Comparison of ENCODE assay signal across 8 cellular contexts in the genomic region with DNA sequence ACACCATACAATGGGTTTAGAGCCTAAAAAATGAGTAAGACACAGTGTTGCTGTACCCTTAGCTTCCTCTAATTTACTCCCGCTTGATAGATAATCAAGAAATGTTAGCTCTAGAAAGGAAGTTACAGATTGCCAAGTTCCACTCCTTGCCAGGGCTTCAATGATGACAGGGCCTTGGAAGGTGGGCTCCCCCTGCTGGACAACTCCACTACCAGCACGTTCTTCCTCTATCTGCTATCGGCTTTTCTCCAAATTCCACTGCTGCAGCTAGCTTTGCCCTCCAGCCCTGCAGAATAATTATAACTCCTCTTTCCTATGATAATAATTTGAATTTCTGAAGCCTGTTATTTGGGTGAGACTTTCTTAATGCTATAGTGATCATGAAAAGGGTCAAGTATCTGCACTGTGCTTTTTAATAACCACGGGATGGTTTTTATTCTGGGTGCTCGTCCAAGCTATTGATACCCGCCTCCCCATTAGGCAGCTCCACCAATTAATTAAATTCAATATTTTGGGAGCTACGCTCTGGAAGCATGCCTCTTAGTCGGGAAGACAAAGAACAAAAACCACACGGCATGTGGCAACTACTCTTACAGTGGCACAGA. TPM values are rescaled to one million over a fixed set of nuclear protein-coding genes. Genes with fewer than 3 reads are reported as not detected.
DNase-seq lines count a peak whose midpoint lies in the region; ATAC-seq, FAIRE-seq and TF ChIP-seq lines count a peak whose summit lies in the region.

No MANE protein-coding gene starts in this region.

- POLR2A ChIA-PET in activated CD8-positive, alpha-beta T cell treated with anti-CD3 and anti-CD28 coated beads, Interleukin-2, amount 10 ng/mL, durations not matched to agents 7 days and 5 days (lab: Charles Lee), result no interaction called here

- no peak overlapping the region for H3K27ac Mint-ChIP-seq in activated CD8-positive, alpha-beta T cell treated with anti-CD3 and anti-CD28 coated beads, Interleukin-2, amount 10 ng/mL, durations not matched to agents 7 days and 5 days
- no peak overlapping the region for H3K27ac Mint-ChIP-seq in endothelial cell (ENCODE audit: unreplicated experiment)

- peaks cover 26% of the 10 kb centered on the region for H3K27me3 Mint-ChIP-seq in activated CD8-positive, alpha-beta T cell treated with anti-CD3 and anti-CD28 coated beads, Interleukin-2, amount 10 ng/mL, durations not matched to agents 7 days and 5 days (ENCODE audit: low read depth)
- H3K27me3 Mint-ChIP-seq in endothelial cell (ENCODE audit: unreplicated experiment), result peaks cover under 1% of the 10 kb centered on the region

- no peaks in the 10 kb centered on the region for H3K36me3 Mint-ChIP-seq in activated CD8-positive, alpha-beta T cell treated with anti-CD3 and anti-CD28 coated beads, Interleukin-2, amount 10 ng/mL, durations not matched to agents 7 days and 5 days (ENCODE audit: low read depth)
- no peaks in the 10 kb centered on the region for H3K36me3 Mint-ChIP-seq in endothelial cell (ENCODE audit: low read depth, unreplicated experiment)

- peaks cover under 1% of the 10 kb centered on the region for H3K4me1 Mint-ChIP-seq in activated CD8-positive, alpha-beta T cell treated with anti-CD3 and anti-CD28 coated beads, Interleukin-2, amount 10 ng/mL, durations not matched to agents 7 days and 5 days (ENCODE audit: low read depth)
- peaks cover 14% of the 10 kb centered on the region for H3K4me1 Mint-ChIP-seq in endothelial cell (ENCODE audit: unreplicated experiment)

- peak; percentile 82 for FAIRE-seq in GM18507 (lab: Jason Lieb, UNC)

- TF ChIP-seq CTCF in endothelial cell (IDR thresholded peaks at IDR 0.05; ENCODE audit: unreplicated experiment), result peak; percentile 88

- DNase-seq in ACHN, result peak; percentile 52
- peak; percentile 23 for DNase-seq in GM18507 (ENCODE audit: extremely low spot score, insufficient read length, low read depth)
- peak; percentile 0 for DNase-seq in NCI-H446 treated with DMSO at 0.1 percent for 48 hours (lab: John Stamatoyannopoulos, UW)
- DNase-seq in activated CD8-positive, alpha-beta T cell treated with anti-CD3 and anti-CD28 coated beads, Interleukin-2, amount 10 ng/mL, durations not matched to agents 7 days and 5 days, result peak; percentile 69
- peak; percentile 79 for DNase-seq in endothelial cell (ENCODE audit: low spot score)
- DNase-seq in mucosa of gallbladder (ENCODE audit: low spot score), result peak; percentile 71
- peak; percentile 9 to 16 for DNase-seq in stimulated activated CD8-positive, alpha-beta memory T cell treated with anti-CD3 and anti-CD28 coated beads, Interleukin-7, amount 100 ng/mL, for 4 hours (ENCODE audit: low read depth in 2 of 2)

- in situ Hi-C loops in ACHN (cut with HindIII; ENCODE audit: low pct_ligation_motif_present, low pct_unique_long_range_greater_than_20kb, low sequenced_read_pairs), result no loop called here

- CTCF ChIA-PET in activated CD8-positive, alpha-beta T cell treated with anti-CD3 and anti-CD28 coated beads, Interleukin-2, amount 10 ng/mL, durations not matched to agents 7 days and 5 days (lab: Charles Lee), result interaction anchor here (1.0 to 4.5 kb wide), 5 partner anchors 8 to 160 kb away, joined by 3 to 28 read pairs (median 4); no protein-coding TSS in a partner anchor

- peak; percentile 60 for ATAC-seq in activated CD8-positive, alpha-beta T cell treated with anti-CD3 and anti-CD28 coated beads, Interleukin-2, amount 10 ng/mL, durations not matched to agents 7 days and 5 days
- no peak for ATAC-seq in HG02852 (IDR thresholded peaks at IDR 0.05; ENCODE audit: unreplicated experiment)

- no peaks in the 10 kb centered on the region for H3K9me3 Mint-ChIP-seq in activated CD8-positive, alpha-beta T cell treated with anti-CD3 and anti-CD28 coated beads, Interleukin-2, amount 10 ng/mL, durations not matched to agents 7 days and 5 days (ENCODE audit: insufficient read depth)
- H3K9me3 Mint-ChIP-seq in endothelial cell (ENCODE audit: unreplicated experiment), result peaks cover 4% of the 10 kb centered on the region

- H3K4me3 Mint-ChIP-seq in activated CD8-positive, alpha-beta T cell treated with anti-CD3 and anti-CD28 coated beads, Interleukin-2, amount 10 ng/mL, durations not matched to agents 7 days and 5 days, result no peak overlapping the region
- no peak overlapping the region for H3K4me3 Mint-ChIP-seq in endothelial cell (ENCODE audit: unreplicated experiment)

RNA-seq across cellular contexts. Expression of gene SYN3, which starts 9.0 kb away (rescaled TPM):
- not detected for total RNA-seq in activated CD8-positive, alpha-beta T cell treated with anti-CD3 and anti-CD28 coated beads, Interleukin-2, amount 10 ng/mL, durations not matched to agents 7 days and 5 days
- total RNA-seq in endothelial cell (ENCODE audit: unreplicated experiment) (4.2 TPM), mucosa of gallbladder (0.46 TPM)

Comparison
In these comparisons a context has a peak if more than half of its experiments do, and no peak if none do; other contexts are left out.
1. DNase-seq: peak in every context shown above with its lines; median percentile 79 in endothelial cell; 71 in mucosa of gallbladder; 69 in activated CD8-positive, alpha-beta T cell treated with anti-CD3 and anti-CD28 coated beads, Interleukin-2, amount 10 ng/mL, durations not matched to agents 7 days and 5 days; 52 in ACHN; 23 in GM18507; 12 in stimulated activated CD8-positive, alpha-beta memory T cell treated with anti-CD3 and anti-CD28 coated beads, Interleukin-7, amount 100 ng/mL, for 4 hours; 0 in NCI-H446 treated with DMSO at 0.1 percent for 48 hours.